In the genomic region with DNA sequence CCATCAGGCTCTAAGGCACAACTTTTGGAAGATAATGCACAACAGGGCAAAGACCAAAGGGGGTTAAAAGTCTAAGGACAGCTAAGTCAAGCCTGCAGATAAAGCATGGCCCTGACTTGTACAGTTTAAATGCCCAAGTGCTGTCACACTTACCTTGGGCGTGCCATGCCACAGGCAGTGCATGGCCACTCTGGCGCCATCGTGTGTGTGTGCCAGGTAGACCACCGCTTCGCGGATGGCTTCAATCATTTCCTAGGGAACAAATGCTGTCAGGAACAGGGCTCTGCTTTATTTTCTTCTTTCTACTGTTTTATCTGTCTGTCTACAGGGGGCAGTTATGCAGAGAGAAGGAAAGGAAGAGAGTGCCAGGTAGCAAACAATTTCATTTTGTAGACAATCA, we compare ENCODE assay signal across 1 cellular context.
TF ChIP-seq lines count a peak whose summit lies in the region.

No MANE protein-coding gene starts in this region.

TF ChIP-seq in HCT116, 20 proteins besides CTCF, POLR2A, EP300 and RAD21 (continued from another document):
- TF ChIP-seq TCF7L2 (IDR thresholded peaks at IDR 0.05; ENCODE audit: borderline replicate concordance, extremely low read depth, insufficient read depth, insufficient read length) (no peak), EGR1 (IDR thresholded peaks at IDR 0.05; ENCODE audit: low read depth) (no peak), EZH2phosphoT487 (IDR thresholded peaks at IDR 0.05; ENCODE audit: borderline replicate concordance) (no peak), REST (IDR thresholded peaks at IDR 0.05; ENCODE audit: low read depth) (no peak), YY1 (IDR thresholded peaks at IDR 0.05; ENCODE audit: extremely low read depth, insufficient replicate concordance, low read depth, low read length) (no peak)
